In genomic region chr4:183657564-183657963, GRCh38 we compare ENCODE assay signal across 8 cellular contexts. TPM values are rescaled to one million over a fixed set of nuclear protein-coding genes. Genes with fewer than 3 reads are reported as not detected.
DNase-seq lines count a peak whose midpoint lies in the region; ATAC-seq and TF ChIP-seq lines count a peak whose summit lies in the region.

No MANE protein-coding gene starts in this region.

- H3K79me2 ChIP-seq in DOHH2 (ENCODE audit: control insufficient read depth, low read length): peaks cover 63% of the 10 kb centered on the region
- H3K79me2 ChIP-seq in MM.1S (ENCODE audit: low read length): peaks cover 46% of the 10 kb centered on the region
- peaks cover 59% of the 10 kb centered on the region for H3K79me2 ChIP-seq in neural progenitor cell (ENCODE audit: low read depth)

- H3K4me3 Mint-ChIP-seq in central memory CD8-positive, alpha-beta T cell: peak overlapping the region; percentile 96
- peak overlapping the region; percentile 92 for H3K4me3 Mint-ChIP-seq in neural progenitor cell

- no peaks in the 10 kb centered on the region for H3F3A ChIP-seq in DOHH2 (ENCODE audit: control insufficient read depth, insufficient read depth)
- H3F3A ChIP-seq in MM.1S (ENCODE audit: insufficient read depth, low read length): peaks cover 12% of the 10 kb centered on the region
- H3F3A ChIP-seq in neural progenitor cell (ENCODE audit: low read depth): peaks cover 6% of the 10 kb centered on the region

- H3K27ac ChIP-seq in DOHH2 (ENCODE audit: low read depth, low read length) (peak overlapping the region; percentile 23; the same call in 1 of the 2 replicates), MM.1S (ENCODE audit: low read length) (no peak overlapping the region), neural progenitor cell (no peak overlapping the region), gastroesophageal sphincter (no peak overlapping the region)

- TF ChIP-seq CTCF in DOHH2 (IDR thresholded peaks at IDR 0.05; ENCODE audit: low read depth, low read length, poor library complexity, severe bottlenecking) (no peak), MM.1S (IDR thresholded peaks at IDR 0.05; ENCODE audit: low read length) (no peak), neural progenitor cell (IDR thresholded peaks at IDR 0.05) (no peak), gastroesophageal sphincter (IDR thresholded peaks at IDR 0.05) (no peak)

- H3K9me2 ChIP-seq in DOHH2 (replicated peaks; ENCODE audit: control insufficient read depth, low read length): no peaks in the 10 kb centered on the region
- no peaks in the 10 kb centered on the region for H3K9me2 ChIP-seq in MM.1S (replicated peaks; ENCODE audit: insufficient read depth, low read length)

- H3K9me3 Mint-ChIP-seq in central memory CD8-positive, alpha-beta T cell: no peaks in the 10 kb centered on the region
- no peaks in the 10 kb centered on the region for H3K9me3 Mint-ChIP-seq in neural progenitor cell

- no peak for TF ChIP-seq POLR2A in gastroesophageal sphincter (IDR thresholded peaks at IDR 0.05)

- H4K20me1 ChIP-seq in DOHH2 (ENCODE audit: control insufficient read depth, insufficient read depth, low read depth, low read length) (no peaks in the 10 kb centered on the region), MM.1S (ENCODE audit: insufficient read depth, low read length) (no peaks in the 10 kb centered on the region), neural progenitor cell (ENCODE audit: low read depth) (no peaks in the 10 kb centered on the region)

- no peak overlapping the region for H2AFZ ChIP-seq in MM.1S (ENCODE audit: low read length)
- H2AFZ ChIP-seq in neural progenitor cell (replicated peaks): no peak overlapping the region

- ATAC-seq in central memory CD8-positive, alpha-beta T cell (replicated peaks; ENCODE audit: extremely low read depth, poor library complexity, severe bottlenecking): no peak
- ATAC-seq in GM18502 (IDR thresholded peaks at IDR 0.05; ENCODE audit: poor library complexity, unreplicated experiment) (no peak), HG02642 (IDR thresholded peaks at IDR 0.05; ENCODE audit: poor library complexity, unreplicated experiment) (no peak), gastroesophageal sphincter (no peak)

- peaks cover 32% of the 10 kb centered on the region for H3K4me1 Mint-ChIP-seq in central memory CD8-positive, alpha-beta T cell
- H3K4me1 Mint-ChIP-seq in neural progenitor cell: peaks cover 23% of the 10 kb centered on the region

- peaks cover 24% of the 10 kb centered on the region for H3K4me1 ChIP-seq in DOHH2 (ENCODE audit: control insufficient read depth, low read length)
- H3K4me1 ChIP-seq in MM.1S (ENCODE audit: low read length): peaks cover 10% of the 10 kb centered on the region; the same call in 1 of the 2 replicates
- peaks cover 6% of the 10 kb centered on the region for H3K4me1 ChIP-seq in neural progenitor cell
- H3K4me1 ChIP-seq in gastroesophageal sphincter: peaks cover 4 to 51% (median 8%) of the 10 kb centered on the region in 3 donors

- 71 to 80% methylated on average over 2 to 3 of the region's 3 CpGs for WGBS in gastroesophageal sphincter (ENCODE audit: low coverage in 1 of 2), 2 donors

- H3K27ac Mint-ChIP-seq in central memory CD8-positive, alpha-beta T cell (ENCODE audit: low read depth): peak overlapping the region; percentile 94
- no peak overlapping the region for H3K27ac Mint-ChIP-seq in neural progenitor cell

- TF ChIP-seq EP300 in gastroesophageal sphincter (IDR thresholded peaks at IDR 0.05): no peak

- no peak for DNase-seq in MM.1S
- no peak for DNase-seq in central memory CD8-positive, alpha-beta T cell (ENCODE audit: low spot score in 2 of 2)
- no peak for DNase-seq in neural progenitor cell (ENCODE audit: low spot score)
- DNase-seq in HT-29 (ENCODE audit: low spot score): no peak

- H3K9me3 ChIP-seq in DOHH2 (ENCODE audit: control insufficient read depth, insufficient read depth, low read length) (no peaks in the 10 kb centered on the region), MM.1S (replicated peaks; ENCODE audit: insufficient read depth, low read length) (no peaks in the 10 kb centered on the region), neural progenitor cell (ENCODE audit: low read depth) (no peaks in the 10 kb centered on the region), gastroesophageal sphincter (no peaks in the 10 kb centered on the region)

- no peak overlapping the region for H3K9ac ChIP-seq in MM.1S (ENCODE audit: low read length)
- no peak overlapping the region for H3K9ac ChIP-seq in neural progenitor cell

- H3K27me3 ChIP-seq in DOHH2 (ENCODE audit: control insufficient read depth, low read length): no peaks in the 10 kb centered on the region
- no peaks in the 10 kb centered on the region for H3K27me3 ChIP-seq in MM.1S (replicated peaks; ENCODE audit: insufficient read depth, low read length)
- no peaks in the 10 kb centered on the region for H3K27me3 ChIP-seq in neural progenitor cell
- no peaks in the 10 kb centered on the region for H3K27me3 ChIP-seq in gastroesophageal sphincter

- no peaks in the 10 kb centered on the region for H3K27me3 Mint-ChIP-seq in central memory CD8-positive, alpha-beta T cell
- H3K27me3 Mint-ChIP-seq in neural progenitor cell (ENCODE audit: insufficient read depth, low read depth): peaks cover 2% of the 10 kb centered on the region

- H3K36me3 Mint-ChIP-seq in central memory CD8-positive, alpha-beta T cell (ENCODE audit: insufficient read depth): peaks cover 18% of the 10 kb centered on the region
- peaks cover 17% of the 10 kb centered on the region for H3K36me3 Mint-ChIP-seq in neural progenitor cell

- H3K4me3 ChIP-seq in DOHH2 (ENCODE audit: low read length) (peak overlapping the region; percentile 90), MM.1S (ENCODE audit: low read length) (peak overlapping the region; percentile 80; the same call in 1 of the 2 replicates), neural progenitor cell (peak overlapping the region; percentile 83), gastroesophageal sphincter (peak overlapping the region in 1 of 2 donors; percentile 87)

- H3K4me2 ChIP-seq in DOHH2 (ENCODE audit: low read length) (peak overlapping the region; percentile 92), MM.1S (ENCODE audit: low read depth, low read length) (peak overlapping the region; percentile 83), neural progenitor cell (peak overlapping the region; percentile 86)

- H3K36me3 ChIP-seq in DOHH2 (ENCODE audit: control insufficient read depth, low read length): peaks cover 30% of the 10 kb centered on the region
- no peaks in the 10 kb centered on the region for H3K36me3 ChIP-seq in MM.1S (replicated peaks; ENCODE audit: insufficient read depth, low read length)
- H3K36me3 ChIP-seq in neural progenitor cell: peaks cover 3% of the 10 kb centered on the region
- peaks cover 0 to 40% of the 10 kb centered on the region in 2 donors for H3K36me3 ChIP-seq in gastroesophageal sphincter

RNA-seq across cellular contexts. Expression of gene RWDD4, which starts 1.4 kb away (rescaled TPM):
- total RNA-seq in neural progenitor cell (ENCODE audit: low replicate concordance) (28.4 and 47.1 TPM in 2 replicates), gastroesophageal sphincter (10 to 100 TPM; 29.6 to 43.0 (median 32.8) TPM)
- 22.1 and 25.3 TPM in 2 replicates for total RNA-seq in HT-29 (2014; rRNA removed; shearing (Covaris generic))

RNA-seq across cellular contexts. Expression of gene TRAPPC11, which starts 1.5 kb away (rescaled TPM):
- total RNA-seq in neural progenitor cell (ENCODE audit: low replicate concordance) (61.2 and 110 TPM in 2 replicates), gastroesophageal sphincter (10 to 100 TPM; 42.1 to 57.5 (median 54.7) TPM)
- 6.6 and 9.8 TPM in 2 replicates for total RNA-seq in HT-29 (2014; rRNA removed; shearing (Covaris generic))
